ENCODE assay signal across 1 cellular context in genomic region chr3:16072420-16073110, GRCh38.
A peak's percentile ranks its signal among the peaks of the same experiment; 100 is the strongest.
TF ChIP-seq lines count a peak whose summit lies in the region.

No MANE protein-coding gene starts in this region.

TF ChIP-seq in IMR-90, 13 proteins besides CTCF, POLR2A, EP300 and RAD21:
- TF ChIP-seq FOS (IDR thresholded peaks at IDR 0.05; ENCODE audit: low read depth, low read length) (peak; percentile 66; the same call in 1 of the 2 replicates), RCOR1 (IDR thresholded peaks at IDR 0.05; ENCODE audit: insufficient replicate concordance, low read length) (no peak), MAFK (IDR thresholded peaks at IDR 0.05; ENCODE audit: low read depth, low read length) (peak; percentile 30; the same call in 1 of the 2 replicates), RFX5 (IDR thresholded peaks at IDR 0.05; ENCODE audit: low read depth, low read length) (no peak)
